In the genomic region with DNA sequence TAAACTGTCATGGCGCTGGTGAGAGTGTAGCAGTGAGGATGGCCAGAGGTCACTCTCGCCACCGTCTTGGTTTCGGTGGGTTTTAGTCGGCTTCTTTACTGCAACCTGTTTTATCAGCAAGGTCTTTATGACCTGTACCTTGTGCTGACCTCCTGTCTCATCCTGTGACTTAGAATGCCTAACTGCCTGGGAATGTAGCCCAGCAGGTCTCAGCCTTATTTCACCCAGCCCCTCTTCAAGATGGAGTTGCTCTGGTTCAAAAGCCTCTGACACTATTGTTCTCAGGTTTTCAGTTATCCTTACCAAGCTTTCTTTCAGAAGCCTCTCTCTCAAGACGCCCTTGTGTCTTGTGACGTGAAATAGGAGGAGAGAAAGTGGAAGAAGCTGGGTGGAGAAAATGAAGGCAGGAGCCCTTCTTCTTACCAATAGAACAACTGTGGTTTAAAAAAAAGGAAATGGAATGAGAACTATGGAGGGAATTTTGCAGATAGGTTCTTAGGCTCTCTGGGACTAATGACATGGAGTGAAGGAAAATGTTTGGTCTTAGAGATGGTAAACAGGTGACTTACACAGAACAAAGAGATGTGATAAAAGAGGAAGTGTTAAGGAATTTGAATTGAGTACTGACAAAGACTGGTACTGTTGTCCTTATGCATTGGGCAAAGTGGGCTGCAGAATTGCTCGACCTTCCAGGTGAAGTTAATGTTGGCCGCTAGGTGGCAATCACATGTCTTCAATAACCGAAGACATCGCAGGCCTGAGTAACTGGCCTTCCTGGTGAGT, we compare ENCODE assay signal across 8 cellular contexts.
DNase-seq lines count a peak whose midpoint lies in the region; ATAC-seq and TF ChIP-seq lines count a peak whose summit lies in the region.

No MANE protein-coding gene starts in this region.

- no peaks in the 10 kb centered on the region for H3K36me3 ChIP-seq in BLaER1 treated with 17β-estradiol and CSF1 and Interleukin-3, amounts not matched to agents 10 nM and 100 nM
- no peaks in the 10 kb centered on the region for H3K36me3 ChIP-seq in lower lobe of right lung

- peak; percentile 76 to 88 for DNase-seq in NCI-H446 (lab: John Stamatoyannopoulos, UW)
- DNase-seq in activated CD4-positive, alpha-beta T cell treated with anti-CD3 and anti-CD28 coated beads for 24 hours (ENCODE audit: low read depth in 2 of 2): peak; percentile 17 to 28
- DNase-seq in dermis blood vessel endothelial cell: peak; percentile 95
- peak; percentile 60 for DNase-seq in lower lobe of right lung
- peak; percentile 23 for DNase-seq in stimulated activated CD8-positive, alpha-beta memory T cell treated with anti-CD3 and anti-CD28 coated beads, Interleukin-4, amount 100 ng/mL, for 24 hours (ENCODE audit: low read depth)

- ATAC-seq in GM19025 (IDR thresholded peaks at IDR 0.05; ENCODE audit: low read depth, unreplicated experiment): peak; percentile 86
- peak; percentile 88 for ATAC-seq in HG03342 (IDR thresholded peaks at IDR 0.05; ENCODE audit: unreplicated experiment)
- ATAC-seq in lower lobe of right lung: peak; percentile 81 to 91

- no peak overlapping the region for H3K4me3 ChIP-seq in BLaER1 treated with 17β-estradiol and CSF1 and Interleukin-3, amounts not matched to agents 10 nM and 100 nM
- H3K4me3 ChIP-seq in lower lobe of right lung: no peak overlapping the region

- peak overlapping the region in 1 of 11 experiments; percentile 35; a peak in 1 of 22 replicates for H3K27ac ChIP-seq in BLaER1 treated with 17β-estradiol and CSF1 and Interleukin-3, amounts not matched to agents 10 nM and 100 nM
- H3K27ac ChIP-seq in lower lobe of right lung: peak overlapping the region; percentile 20

- peaks cover 19 to 40% (median 32%) of the 10 kb centered on the region in 10 experiments for H3K4me1 ChIP-seq in BLaER1 treated with 17β-estradiol and CSF1 and Interleukin-3, amounts not matched to agents 10 nM and 100 nM
- H3K4me1 ChIP-seq in lower lobe of right lung: no peaks in the 10 kb centered on the region

- peak overlapping the region in 6 of 11 experiments; percentile 10 to 50 (median 36); a peak in 11 of 22 replicates for H3K4me2 ChIP-seq in BLaER1 treated with 17β-estradiol and CSF1 and Interleukin-3, amounts not matched to agents 10 nM and 100 nM

- H3K9ac ChIP-seq in BLaER1 treated with 17β-estradiol and CSF1 and Interleukin-3, amounts not matched to agents 10 nM and 100 nM: no peak overlapping the region; a peak in 1 of 22 replicates

- no peaks in the 10 kb centered on the region for H4K20me1 ChIP-seq in BLaER1 treated with 17β-estradiol and CSF1 and Interleukin-3, amounts not matched to agents 10 nM and 100 nM

- intact Hi-C loops in lower lobe of right lung (cut with DNase I): no loop called here

- TF ChIP-seq CTCF in lower lobe of right lung (IDR thresholded peaks at IDR 0.05): peak; percentile 76

- H3K9me3 ChIP-seq in BLaER1 treated with 17β-estradiol and CSF1 and Interleukin-3, amounts not matched to agents 10 nM and 100 nM (replicated peaks in 1 of 11): no peaks in the 10 kb centered on the region
- H3K9me3 ChIP-seq in lower lobe of right lung: no peaks in the 10 kb centered on the region

- H3K27me3 ChIP-seq in BLaER1 treated with 17β-estradiol and CSF1 and Interleukin-3, amounts not matched to agents 10 nM and 100 nM: no peaks in the 10 kb centered on the region
- H3K27me3 ChIP-seq in lower lobe of right lung (ENCODE audit: low read depth): no peaks in the 10 kb centered on the region

Comparison
In these comparisons a context has a peak if more than half of its experiments do, and no peak if none do; other contexts are left out.
1. DNase-seq: peak in every context shown above with its lines; median percentile 95 in dermis blood vessel endothelial cell; 82 in NCI-H446; 60 in lower lobe of right lung; 23 in stimulated activated CD8-positive, alpha-beta memory T cell treated with anti-CD3 and anti-CD28 coated beads, Interleukin-4, amount 100 ng/mL, for 24 hours; 22 in activated CD4-positive, alpha-beta T cell treated with anti-CD3 and anti-CD28 coated beads for 24 hours.